In the genomic region with DNA sequence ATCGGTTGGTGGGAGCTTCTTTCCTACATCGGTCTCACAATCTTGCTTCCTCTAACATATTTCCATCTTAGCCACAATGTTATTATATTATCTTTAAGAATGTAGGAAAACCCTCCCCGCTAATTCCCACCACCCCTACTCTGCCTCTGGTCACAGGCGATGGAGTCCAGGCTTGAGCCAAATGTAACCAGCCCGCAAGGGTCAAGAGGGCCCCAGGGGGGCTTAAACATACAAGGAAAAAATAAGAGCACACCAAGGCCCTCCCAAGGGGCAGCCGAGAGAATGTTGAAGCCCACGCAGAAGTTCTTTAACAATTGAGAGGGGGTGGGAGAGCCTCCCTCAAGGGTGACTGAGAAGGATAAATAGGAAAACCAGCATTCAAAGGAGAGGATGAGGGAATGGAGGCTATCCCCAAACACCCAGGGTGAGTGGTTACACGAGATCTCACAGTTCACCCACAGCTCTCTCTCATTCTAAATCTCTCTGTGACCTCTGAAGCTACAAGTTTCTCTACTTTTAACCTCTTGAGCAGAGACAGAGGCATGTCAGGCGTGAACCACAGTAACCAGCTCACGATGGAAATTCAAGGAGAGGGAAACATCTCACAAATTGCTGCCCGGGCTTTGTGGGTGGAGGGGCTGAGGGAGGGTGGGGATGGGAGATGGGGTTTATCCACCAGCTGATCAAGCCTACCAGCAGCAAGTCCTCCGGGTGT, we compare ENCODE assay signal across 13 cellular contexts. TPM values are rescaled to one million over a fixed set of nuclear protein-coding genes. Genes with fewer than 3 reads are reported as not detected.
DNase-seq lines count a peak whose midpoint lies in the region; ATAC-seq and TF ChIP-seq lines count a peak whose summit lies in the region.
"Had no signal": no experiment of that assay in that cellular context is flagged by ENCODE, and none has a peak within 500 bp of the region (broad histone marks: within the 10 kb centered on the region; RNA-seq: fewer than 3 reads in every experiment).

No MANE protein-coding gene starts in this region.

- TF ChIP-seq CTCF in heart left ventricle (IDR thresholded peaks at IDR 0.05), result no peak
- no peak for TF ChIP-seq CTCF in chondrocyte (IDR thresholded peaks at IDR 0.05)
- TF ChIP-seq CTCF in mesothelial cell of epicardium (IDR thresholded peaks at IDR 0.05; ENCODE audit: unreplicated experiment), result no peak
- TF ChIP-seq CTCF in uterus (IDR thresholded peaks at IDR 0.05), result no peak

- no peaks in the 10 kb centered on the region for H3K9me3 Mint-ChIP-seq in chondrocyte (ENCODE audit: low read depth)
- no peaks in the 10 kb centered on the region for H3K9me3 Mint-ChIP-seq in mesothelial cell of epicardium

- intact Hi-C loops in heart left ventricle (cut with DNase I), result loop anchor here in 1 of 10 donors (5.0 kb wide), 1 partner anchor 32 kb away; a partner anchor contains a TSS
- intact Hi-C loops in Right ventricle myocardium inferior (cut with DNase I), result no loop called here
- intact Hi-C loops in uterus (cut with DNase I; ENCODE audit: low total_unique reads), result no loop called here

- H3K27ac Mint-ChIP-seq in chondrocyte (ENCODE audit: unreplicated experiment), result peak overlapping the region; percentile 99
- peak overlapping the region; percentile 76 for H3K27ac Mint-ChIP-seq in mesothelial cell of epicardium

- TF ChIP-seq POLR2A in heart left ventricle (IDR thresholded peaks at IDR 0.05) (no peak), uterus (IDR thresholded peaks at IDR 0.05) (no peak)

- H3K4me3 ChIP-seq in heart left ventricle (no peak overlapping the region), uterus (no peak overlapping the region)

- 63 to 85% (median 73%) methylated on average over 12 of the region's 12 CpGs for WGBS in heart left ventricle, 4 donors

- peak in 2 of 4 donors; percentile 30 to 39 for ATAC-seq in heart left ventricle
- ATAC-seq in Right ventricle myocardium inferior, result no peak
- ATAC-seq in GM19328 (IDR thresholded peaks at IDR 0.05; ENCODE audit: unreplicated experiment), result no peak

- no peaks in the 10 kb centered on the region for H3K27me3 ChIP-seq in heart left ventricle
- H3K27me3 ChIP-seq in uterus, result no peaks in the 10 kb centered on the region

- H3K4me1 ChIP-seq in heart left ventricle (peaks cover 0 to 33% (median 6%) of the 10 kb centered on the region in 12 donors), uterus (no peaks in the 10 kb centered on the region)

- no peaks in the 10 kb centered on the region for H3K36me3 Mint-ChIP-seq in chondrocyte (ENCODE audit: low read depth)
- no peaks in the 10 kb centered on the region for H3K36me3 Mint-ChIP-seq in mesothelial cell of epicardium

- H3K27me3 Mint-ChIP-seq in chondrocyte (ENCODE audit: low read depth) (no peaks in the 10 kb centered on the region), mesothelial cell of epicardium (ENCODE audit: low read depth) (no peaks in the 10 kb centered on the region)

- H3K9me3 ChIP-seq in heart left ventricle (no peaks in the 10 kb centered on the region), uterus (no peaks in the 10 kb centered on the region)

- H3K4me1 Mint-ChIP-seq in chondrocyte (ENCODE audit: low read depth), result peaks cover 73% of the 10 kb centered on the region
- peaks cover 17% of the 10 kb centered on the region for H3K4me1 Mint-ChIP-seq in mesothelial cell of epicardium

- H3K27ac ChIP-seq in heart left ventricle (peak overlapping the region in 11 of 12 donors; percentile 6 to 86 (median 65)), uterus (peak overlapping the region; percentile 64 to 66)
- H3K27ac ChIP-seq: 22Rv1, KMS-11, WERI-Rb-1 had no signal

- peak overlapping the region; percentile 61 for H3K4me3 Mint-ChIP-seq in chondrocyte (ENCODE audit: unreplicated experiment)
- H3K4me3 Mint-ChIP-seq in mesothelial cell of epicardium, result no peak overlapping the region

- DNase-seq in heart left ventricle, result peak in 1 of 5 donors; percentile 38
- no peak for DNase-seq in Right ventricle myocardium inferior (ENCODE audit: missing footprints)
- no peak for DNase-seq in chondrocyte (ENCODE audit: low spot score)
- DNase-seq in mesothelial cell of epicardium (ENCODE audit: low spot score in 2 of 2, unreplicated experiment in 2 of 2), result no peak
- DNase-seq in uterus, result no peak
- no peak for DNase-seq in germinal center (ENCODE audit: low spot score)
- no peak for DNase-seq in activated naive CD4-positive, alpha-beta T cell treated with Interleukin-2 at 50 U/mL for 16 hours
- DNase-seq: DMS79 treated with DMSO at 0.1 percent for 48 hours; stimulated activated CD4-positive, alpha-beta T cell treated with anti-CD3 and anti-CD28 coated beads, Interleukin-2, amount 100 ng/mL, for 48 hours; WERI-Rb-1 had no signal

- H3K36me3 ChIP-seq in heart left ventricle (no peaks in the 10 kb centered on the region), uterus (no peaks in the 10 kb centered on the region)
- H3K36me3 ChIP-seq: WERI-Rb-1 had no signal

RNA-seq across cellular contexts. Expression of a gene that starts 31.4 kb away (rescaled TPM):
- 10 to 100 TPM; 23.9 to 57.1 (median 51.2) TPM for total RNA-seq in heart left ventricle
- 10 to 100 TPM; 10.7 to 41.4 TPM for polyA plus RNA-seq in heart left ventricle
- 25.8 TPM for total RNA-seq in Right ventricle myocardium inferior
- 171 to 275 TPM (median 249 TPM) in 3 replicates for total RNA-seq in chondrocyte
- total RNA-seq in mesothelial cell of epicardium, result 64.6 to 70.3 TPM (median 68.5 TPM) in 3 replicates
- total RNA-seq in uterus, result 100 to 1,000 TPM in 1 of 4 donors, 10 to 100 TPM in 3; 20.9 to 147 (median 60.6) TPM

RNA-seq across cellular contexts. Expression of a gene that starts 59.2 kb away (rescaled TPM):
- total RNA-seq in heart left ventricle (10 to 100 TPM; 31.8 to 73.1 (median 45.0) TPM), Right ventricle myocardium inferior (55.7 TPM), chondrocyte (79.4 to 138 TPM (median 135 TPM) in 3 replicates), mesothelial cell of epicardium (24.8 to 27.3 TPM (median 24.9 TPM) in 3 replicates), uterus (10 to 100 TPM; 11.9 to 59.4 (median 28.8) TPM)
- 10 to 100 TPM; 18.9 to 32.7 TPM for polyA plus RNA-seq in heart left ventricle
